15 cellular contexts compared by ENCODE assay signal in genomic region chr11:73019448-73019847, GRCh38.
DNase-seq lines count a peak whose midpoint lies in the region; ATAC-seq and TF ChIP-seq lines count a peak whose summit lies in the region.
"Had no signal": no experiment of that assay in that cellular context is flagged by ENCODE, and none has a peak within 500 bp of the region (broad histone marks: within the 10 kb centered on the region; RNA-seq: fewer than 3 reads in every experiment).

No MANE protein-coding gene starts in this region.

- H2AFZ ChIP-seq in SK-N-SH (ENCODE audit: low read depth): no peak overlapping the region
- H2AFZ ChIP-seq: PC-9 had no signal

- no peak for TF ChIP-seq EP300 in SK-N-SH (IDR thresholded peaks at IDR 0.05; ENCODE audit: borderline replicate concordance in 1 of 2, low read depth in 1 of 2, low read length in 1 of 2)

- H3K79me2 ChIP-seq in SK-N-SH (ENCODE audit: insufficient read depth): peaks cover 14% of the 10 kb centered on the region; the same call in 1 of the 2 replicates

- H3K9me2 ChIP-seq in SK-N-SH: no peaks in the 10 kb centered on the region

- DNase-seq in SK-N-SH (peak; percentile 42), substantia nigra (lab: John Stamatoyannopoulos, UW) (peak in 2 of 49 donors; percentile 13 to 35), HUDEP-2 (lab: John Stamatoyannopoulos, UW; ENCODE audit: unreplicated experiment in 76 of 76) (no peak), AG20443 (ENCODE audit: low spot score) (no peak)
- DNase-seq: DMS153, NCI-H187 treated with DMSO at 0.1 percent for 48 hours, NCI-H2171 treated with DMSO at 0.1 percent for 48 hours, NCI-H748 treated with DMSO at 0.1 percent for 48 hours, PC-9 had no signal

- H3K4me2 ChIP-seq in SK-N-SH: no peak overlapping the region
- H3K4me2 ChIP-seq: PC-9 had no signal

- no peaks in the 10 kb centered on the region for H3K27me3 ChIP-seq in SK-N-SH (ENCODE audit: insufficient read depth)
- H3K27me3 ChIP-seq in layer of hippocampus (ENCODE audit: control insufficient read depth, insufficient read depth, low read length): no peaks in the 10 kb centered on the region

- TF ChIP-seq CTCF in SK-N-SH (IDR thresholded peaks at IDR 0.05): no peak

- H3F3A ChIP-seq in SK-N-SH (replicated peaks; ENCODE audit: insufficient read depth): no peaks in the 10 kb centered on the region

- CTCF ChIA-PET in SK-N-SH (lab: Yijun Ruan, JAX): interaction anchor here (0.7 to 2.5 kb wide), 2 partner anchors 123 to 606 kb away, joined by 3 to 8 read pairs; partner anchors contain the start of gene FCHSD2

- POLR2A ChIA-PET in SK-N-SH (lab: Yijun Ruan, JAX): interaction anchor here (0.6 kb wide), 1 partner anchor 95 kb away, joined by 4 read pairs; no protein-coding TSS in a partner anchor

- no peak for TF ChIP-seq RAD21 in SK-N-SH (IDR thresholded peaks at IDR 0.05; ENCODE audit: low read length)

- no peak overlapping the region for H3K4me3 ChIP-seq in SK-N-SH (ENCODE audit: low read depth in 2 of 2, low read length in 1 of 2)
- H3K4me3 ChIP-seq: PC-9, SK-N-MC had no signal

- ATAC-seq in SK-N-SH treated with all-trans-retinoic acid at 6 μM for 48 hours (no peak), HG03457 (IDR thresholded peaks at IDR 0.05; ENCODE audit: unreplicated experiment) (no peak)

- H3K9ac ChIP-seq in SK-N-SH: no peak overlapping the region

- H3K36me3 ChIP-seq in SK-N-SH (replicated peaks in 1 of 2; ENCODE audit: control insufficient read depth in 1 of 2, insufficient read depth in 2 of 2, low read length in 1 of 2): peaks cover 0 to 6% of the 10 kb centered on the region in 2 experiments

- no peaks in the 10 kb centered on the region for H4K20me1 ChIP-seq in SK-N-SH (ENCODE audit: insufficient read depth)

- H3K4me1 ChIP-seq in SK-N-SH (ENCODE audit: control insufficient read depth in 1 of 2, insufficient read depth in 2 of 2, low read depth in 1 of 2, low read length in 1 of 2): peaks cover 0 to 19% of the 10 kb centered on the region in 2 experiments; a peak in 1 of 4 replicates

- H3K9me3 ChIP-seq in SK-N-SH: peaks cover 5% of the 10 kb centered on the region; the same call in 1 of the 2 replicates

- H3K27ac ChIP-seq in SK-N-SH (ENCODE audit: low read depth in 2 of 2, low read length in 1 of 2) (peak overlapping the region in 1 of 2 experiments; percentile 80; a peak in 2 of 4 replicates), angular gyrus (ENCODE audit: low read depth, low read length) (peak overlapping the region; percentile 69), layer of hippocampus (ENCODE audit: low read depth, low read length) (peak overlapping the region; percentile 81), substantia nigra (ENCODE audit: low read depth, low read length, poor library complexity, severe bottlenecking) (peak overlapping the region; percentile 69)
- H3K27ac ChIP-seq: C4-2B, PC-9 had no signal

TF ChIP-seq in SK-N-SH, 30 proteins besides CTCF, POLR2A, EP300 and RAD21:
- peak; percentile 51 for TF ChIP-seq GATA2 (CRISPR knock-in tag; IDR thresholded peaks at IDR 0.05)
- TF ChIP-seq GABPA (IDR thresholded peaks at IDR 0.05; ENCODE audit: low read depth): no peak

TF ChIP-seq in SK-N-SH treated with all-trans-retinoic acid at 6 μM for 48 hours, 23 proteins besides CTCF, POLR2A, EP300 and RAD21 (continues in another document):
- TF ChIP-seq ZFP3 (CRISPR knock-in tag; IDR thresholded peaks at IDR 0.05) (no peak), CREB5 (CRISPR knock-in tag; IDR thresholded peaks at IDR 0.05; ENCODE audit: low read depth) (no peak), SNAI2 (CRISPR knock-in tag; IDR thresholded peaks at IDR 0.05) (no peak), ARNTL (CRISPR knock-in tag; IDR thresholded peaks at IDR 0.05; ENCODE audit: borderline replicate concordance, low read depth) (no peak), ESRRG (CRISPR knock-in tag; IDR thresholded peaks at IDR 0.05) (no peak), ISL1 (CRISPR knock-in tag; IDR thresholded peaks at IDR 0.05) (no peak), CSRNP3 (CRISPR knock-in tag; IDR thresholded peaks at IDR 0.05) (no peak), TCF4 (CRISPR knock-in tag; IDR thresholded peaks at IDR 0.05; ENCODE audit: borderline replicate concordance) (no peak), ZFP30 (CRISPR knock-in tag; IDR thresholded peaks at IDR 0.05) (no peak), RARB (CRISPR knock-in tag; IDR thresholded peaks at IDR 0.05) (no peak), ZC3H10 (CRISPR knock-in tag; IDR thresholded peaks at IDR 0.05) (no peak), ZNF70 (CRISPR knock-in tag; IDR thresholded peaks at IDR 0.05) (no peak), ZNF565 (CRISPR knock-in tag; conservative IDR thresholded peaks at IDR 0.05; ENCODE audit: low read depth) (no peak), PATZ1 (CRISPR knock-in tag; IDR thresholded peaks at IDR 0.05; ENCODE audit: borderline replicate concordance) (no peak), PPARA (CRISPR knock-in tag; IDR thresholded peaks at IDR 0.05; ENCODE audit: borderline replicate concordance) (no peak), TOX (CRISPR knock-in tag; IDR thresholded peaks at IDR 0.05; ENCODE audit: borderline replicate concordance) (no peak)
- TF ChIP-seq, protein P1, sequence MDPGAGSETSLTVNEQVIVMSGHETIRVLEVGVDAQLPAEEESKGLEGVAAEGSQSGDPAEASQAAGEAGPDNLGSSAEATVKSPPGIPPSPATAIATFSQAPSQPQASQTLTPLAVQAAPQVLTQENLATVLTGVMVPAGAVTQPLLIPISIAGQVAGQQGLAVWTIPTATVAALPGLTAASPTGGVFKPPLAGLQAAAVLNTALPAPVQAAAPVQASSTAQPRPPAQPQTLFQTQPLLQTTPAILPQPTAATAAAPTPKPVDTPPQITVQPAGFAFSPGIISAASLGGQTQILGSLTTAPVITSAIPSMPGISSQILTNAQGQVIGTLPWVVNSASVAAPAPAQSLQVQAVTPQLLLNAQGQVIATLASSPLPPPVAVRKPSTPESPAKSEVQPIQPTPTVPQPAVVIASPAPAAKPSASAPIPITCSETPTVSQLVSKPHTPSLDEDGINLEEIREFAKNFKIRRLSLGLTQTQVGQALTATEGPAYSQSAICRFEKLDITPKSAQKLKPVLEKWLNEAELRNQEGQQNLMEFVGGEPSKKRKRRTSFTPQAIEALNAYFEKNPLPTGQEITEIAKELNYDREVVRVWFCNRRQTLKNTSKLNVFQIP (CRISPR knock-in tag; IDR thresholded peaks at IDR 0.05; ENCODE audit: borderline replicate concordance, low read depth): no peak
